7 cellular contexts compared by ENCODE assay signal in the genomic region with DNA sequence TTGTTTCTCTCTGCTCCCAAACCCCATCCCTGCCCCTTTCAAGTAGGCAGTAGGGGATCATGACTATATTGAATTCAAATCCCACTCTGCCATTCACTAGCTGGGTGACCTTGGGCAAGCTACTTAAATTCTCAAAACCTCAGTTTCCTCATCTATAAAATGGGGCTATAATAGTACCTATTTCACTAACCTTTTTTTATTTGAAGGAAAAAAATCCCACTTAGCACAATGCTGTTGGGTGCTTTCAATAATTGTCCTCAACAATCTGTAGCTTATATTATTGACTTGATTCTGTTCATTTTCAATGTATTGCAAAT.
"Had no signal": no experiment of that assay in that cellular context is flagged by ENCODE, and none has a peak within 500 bp of the region (broad histone marks: within the 10 kb centered on the region; RNA-seq: fewer than 3 reads in every experiment).

No MANE protein-coding gene starts in this region.

- H3K27ac Mint-ChIP-seq: IgD-negative memory B cell had no signal

- H3K4me2 ChIP-seq: KMS-11 had no signal

- FAIRE-seq: HTR-8/SVneo had no signal

- H3K4me3 Mint-ChIP-seq: IgD-negative memory B cell had no signal

- DNase-seq: IMR-90, KBM-7, KG1 had no signal

- H3K27ac ChIP-seq: HL-60, KMS-11 had no signal

- H3K9ac ChIP-seq: KMS-11 had no signal

- H3K4me1 Mint-ChIP-seq: IgD-negative memory B cell had no signal
